Comparison of ENCODE assay signal across 8 cellular contexts in the genomic region with DNA sequence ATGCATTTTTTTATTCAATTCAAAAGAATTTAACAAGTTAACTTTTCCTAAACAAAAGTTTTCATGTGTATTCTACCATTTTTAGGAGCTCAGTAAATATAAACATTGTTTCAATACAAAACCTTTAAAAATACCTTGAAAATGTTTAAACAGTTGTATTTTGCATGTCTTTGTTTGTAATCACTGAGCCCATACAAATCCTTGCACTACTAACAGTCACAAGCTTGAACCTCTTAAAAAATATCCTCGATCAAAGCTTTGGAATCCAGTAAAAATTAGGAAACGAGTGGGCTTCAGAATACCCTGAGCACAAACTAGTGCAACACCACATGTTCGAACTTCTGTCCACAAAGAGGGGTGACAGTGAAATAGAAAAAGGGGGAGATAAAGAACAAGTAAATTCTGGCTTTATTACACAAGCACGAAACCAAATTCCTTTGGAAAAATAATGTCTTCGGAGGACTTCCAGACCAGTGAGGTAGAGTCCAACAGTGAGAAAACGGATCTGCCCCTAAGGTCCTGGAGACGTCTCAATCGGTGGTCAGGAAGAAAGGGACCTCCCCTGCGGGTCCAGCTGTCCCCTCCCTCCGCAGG. TPM values are rescaled to one million over a fixed set of nuclear protein-coding genes. Genes with fewer than 3 reads are reported as not detected.
DNase-seq lines count a peak whose midpoint lies in the region; ATAC-seq and TF ChIP-seq lines count a peak whose summit lies in the region.

No MANE protein-coding gene starts in this region.

- TF ChIP-seq CTCF in kidney epithelial cell (IDR thresholded peaks at IDR 0.05; ENCODE audit: insufficient read depth, low read length, poor library complexity, severe bottlenecking): no peak

- no peaks in the 10 kb centered on the region for H3K9me3 Mint-ChIP-seq in activated CD8-positive, alpha-beta memory T cell treated with anti-CD3 and anti-CD28 coated beads, Interleukin-2, amount 10 ng/mL, durations not matched to agents 7 days and 5 days (ENCODE audit: low read depth)
- peaks cover 3% of the 10 kb centered on the region for H3K9me3 Mint-ChIP-seq in activated naive CD8-positive, alpha-beta T cell treated with anti-CD3 and anti-CD28 coated beads for 36 hours

- peak overlapping the region; percentile 89 for H3K27ac Mint-ChIP-seq in activated CD8-positive, alpha-beta memory T cell treated with anti-CD3 and anti-CD28 coated beads, Interleukin-2, amount 10 ng/mL, durations not matched to agents 7 days and 5 days
- H3K27ac Mint-ChIP-seq in activated naive CD8-positive, alpha-beta T cell treated with anti-CD3 and anti-CD28 coated beads for 36 hours: peak overlapping the region; percentile 88

- DNase-seq in activated CD8-positive, alpha-beta memory T cell treated with anti-CD3 and anti-CD28 coated beads, Interleukin-2, amount 10 ng/mL, durations not matched to agents 7 days and 5 days: no peak
- no peak for DNase-seq in activated CD8-positive, alpha-beta memory T cell treated with anti-CD3 and anti-CD28 coated beads for 24 hours
- DNase-seq in activated naive CD8-positive, alpha-beta T cell treated with anti-CD3 and anti-CD28 coated beads for 36 hours: no peak
- DNase-seq in kidney epithelial cell (ENCODE audit: low read depth): no peak
- no peak for DNase-seq in cerebellum (ENCODE audit: low spot score)

- H3K4me3 ChIP-seq in kidney epithelial cell (ENCODE audit: low read depth, low read length): peak overlapping the region; percentile 72
- H3K4me3 ChIP-seq in thymus (ENCODE audit: low read length): peak overlapping the region; percentile 93

- no peaks in the 10 kb centered on the region for H3K27me3 ChIP-seq in kidney epithelial cell (ENCODE audit: control insufficient read depth, insufficient read depth, low read length)
- no peaks in the 10 kb centered on the region for H3K27me3 ChIP-seq in thymus (ENCODE audit: control insufficient read depth, insufficient read depth)

- no peak for ATAC-seq in activated CD8-positive, alpha-beta memory T cell treated with anti-CD3 and anti-CD28 coated beads, Interleukin-2, amount 10 ng/mL, durations not matched to agents 7 days and 5 days
- ATAC-seq in HG02678 (IDR thresholded peaks at IDR 0.05; ENCODE audit: unreplicated experiment): no peak
- no peak for ATAC-seq in HG03378 (IDR thresholded peaks at IDR 0.05; ENCODE audit: unreplicated experiment)

- CTCF ChIA-PET in activated CD8-positive, alpha-beta memory T cell treated with anti-CD3 and anti-CD28 coated beads, Interleukin-2, amount 10 ng/mL, durations not matched to agents 7 days and 5 days (lab: Charles Lee): interaction anchor here (0.7 to 8.5 kb wide), 13 partner anchors 11 to 483 kb away, joined by 3 to 104 read pairs (median 4); no protein-coding TSS in a partner anchor

- H3K27ac ChIP-seq in thymus (ENCODE audit: low read depth): peak overlapping the region; percentile 97

- no peaks in the 10 kb centered on the region for H3K9me3 ChIP-seq in thymus (ENCODE audit: control insufficient read depth)

- H3K4me1 Mint-ChIP-seq in activated CD8-positive, alpha-beta memory T cell treated with anti-CD3 and anti-CD28 coated beads, Interleukin-2, amount 10 ng/mL, durations not matched to agents 7 days and 5 days: peaks cover 26% of the 10 kb centered on the region
- H3K4me1 Mint-ChIP-seq in activated naive CD8-positive, alpha-beta T cell treated with anti-CD3 and anti-CD28 coated beads for 36 hours: peaks cover 27% of the 10 kb centered on the region

- peak overlapping the region; percentile 78 for H3K4me3 Mint-ChIP-seq in activated CD8-positive, alpha-beta memory T cell treated with anti-CD3 and anti-CD28 coated beads, Interleukin-2, amount 10 ng/mL, durations not matched to agents 7 days and 5 days
- H3K4me3 Mint-ChIP-seq in activated naive CD8-positive, alpha-beta T cell treated with anti-CD3 and anti-CD28 coated beads for 36 hours: peak overlapping the region; percentile 92

- peaks cover 8% of the 10 kb centered on the region for H3K36me3 Mint-ChIP-seq in activated CD8-positive, alpha-beta memory T cell treated with anti-CD3 and anti-CD28 coated beads, Interleukin-2, amount 10 ng/mL, durations not matched to agents 7 days and 5 days
- peaks cover 3% of the 10 kb centered on the region for H3K36me3 Mint-ChIP-seq in activated naive CD8-positive, alpha-beta T cell treated with anti-CD3 and anti-CD28 coated beads for 36 hours

- H3K36me3 ChIP-seq in kidney epithelial cell (ENCODE audit: control insufficient read depth, insufficient read depth, low read length): no peaks in the 10 kb centered on the region
- H3K36me3 ChIP-seq in thymus (ENCODE audit: control insufficient read depth, insufficient read depth): no peaks in the 10 kb centered on the region

- H3K27me3 Mint-ChIP-seq in activated CD8-positive, alpha-beta memory T cell treated with anti-CD3 and anti-CD28 coated beads, Interleukin-2, amount 10 ng/mL, durations not matched to agents 7 days and 5 days: peaks cover under 1% of the 10 kb centered on the region
- peaks cover 5% of the 10 kb centered on the region for H3K27me3 Mint-ChIP-seq in activated naive CD8-positive, alpha-beta T cell treated with anti-CD3 and anti-CD28 coated beads for 36 hours

- 11% methylated on average over 10 of the region's 10 CpGs for WGBS in thymus

- peaks cover 9% of the 10 kb centered on the region for H3K4me1 ChIP-seq in thymus (ENCODE audit: control insufficient read depth, insufficient read depth, low read length)

RNA-seq across cellular contexts. Expression of a gene that starts 1.5 kb away (rescaled TPM):
- total RNA-seq in activated CD8-positive, alpha-beta memory T cell treated with anti-CD3 and anti-CD28 coated beads, Interleukin-2, amount 10 ng/mL, durations not matched to agents 7 days and 5 days: 10 to 100 TPM; 23.4 to 24.8 TPM
- 10 to 100 TPM; 16.4 to 17.8 TPM for total RNA-seq in activated naive CD8-positive, alpha-beta T cell treated with anti-CD3 and anti-CD28 coated beads for 36 hours
- 26.2 and 32.1 TPM in 2 replicates for total RNA-seq in kidney epithelial cell
- 35.8 TPM for polyA plus RNA-seq in thymus
- total RNA-seq in cerebellum: 23.9 TPM
